ENCODE assay signal across 8 cellular contexts in genomic region chr19:7395360-7395781, GRCh38. TPM values are rescaled to one million over a fixed set of nuclear protein-coding genes. Genes with fewer than 3 reads are reported as not detected.
DNase-seq lines count a peak whose midpoint lies in the region; ATAC-seq and TF ChIP-seq lines count a peak whose summit lies in the region.

No MANE protein-coding gene starts in this region.

- peaks cover 32% of the 10 kb centered on the region for H3K4me1 Mint-ChIP-seq in central memory CD8-positive, alpha-beta T cell

- peak overlapping the region; percentile 63 for H3K27ac ChIP-seq in KOPT-K1 (ENCODE audit: low read depth, low read length, poor library complexity, severe bottlenecking)
- H3K27ac ChIP-seq in lung (ENCODE audit: low read depth in 1 of 2, low read length in 1 of 2) = peak overlapping the region; percentile 34 to 89
- peak overlapping the region; percentile 84 to 96 (median 89) for H3K27ac ChIP-seq in upper lobe of left lung

- H3K27me3 Mint-ChIP-seq in central memory CD8-positive, alpha-beta T cell = no peaks in the 10 kb centered on the region

- H3K4me3 ChIP-seq in lung = peak overlapping the region; percentile 68
- H3K4me3 ChIP-seq in upper lobe of left lung = peak overlapping the region; percentile 82 to 100 (median 96)

- H3K9me3 Mint-ChIP-seq in central memory CD8-positive, alpha-beta T cell = no peaks in the 10 kb centered on the region

- intact Hi-C loops in Right ventricle myocardium inferior (cut with DNase I) (loop anchor here (5.0 kb wide), 1 partner anchor 122 kb away; the partner anchor contains the start of gene ZNF358), cardiac septum (cut with DNase I) (no loop called here)

- peak overlapping the region; percentile 81 for H3K4me3 Mint-ChIP-seq in central memory CD8-positive, alpha-beta T cell

- H3K9me3 ChIP-seq in KOPT-K1 (ENCODE audit: insufficient read depth, low read length, poor library complexity, severe bottlenecking) (no peaks in the 10 kb centered on the region), lung (ENCODE audit: control insufficient read depth in 2 of 2, insufficient read depth in 1 of 2, low read length in 1 of 2) (no peaks in the 10 kb centered on the region), upper lobe of left lung (no peaks in the 10 kb centered on the region)

- peak overlapping the region; percentile 86 for H3K27ac Mint-ChIP-seq in central memory CD8-positive, alpha-beta T cell (ENCODE audit: low read depth)

- peaks cover 42% of the 10 kb centered on the region for H3K36me3 Mint-ChIP-seq in central memory CD8-positive, alpha-beta T cell (ENCODE audit: insufficient read depth)

- H3K36me3 ChIP-seq in KOPT-K1 (ENCODE audit: insufficient read depth, low read length) (peaks cover 45% of the 10 kb centered on the region), lung (ENCODE audit: control insufficient read depth in 2 of 2, insufficient read depth in 2 of 2, low read length in 2 of 2) (peaks cover 0 to under 1% of the 10 kb centered on the region in 2 donors), upper lobe of left lung (no peaks in the 10 kb centered on the region)

- ATAC-seq in Right ventricle myocardium inferior = peak; percentile 24
- ATAC-seq in central memory CD8-positive, alpha-beta T cell (replicated peaks; ENCODE audit: extremely low read depth, poor library complexity, severe bottlenecking) = peak; percentile 45
- ATAC-seq in lung (ENCODE audit: insufficient read depth, low FRiP score) = peak; percentile 16
- ATAC-seq in upper lobe of left lung (ENCODE audit: low FRiP score in 2 of 2) = peak; percentile 37 to 41
- no peak for ATAC-seq in GM19467 (IDR thresholded peaks at IDR 0.05; ENCODE audit: unreplicated experiment)

- 2 to 4% methylated on average over 17 to 20 of the region's 20 CpGs for WGBS in lung, 2 donors
- WGBS in upper lobe of left lung, 2 donors = 0 to 3% methylated on average over 6 to 17 of the region's 20 CpGs

- H3K27me3 ChIP-seq in lung (ENCODE audit: control insufficient read depth, insufficient read depth) = no peaks in the 10 kb centered on the region
- H3K27me3 ChIP-seq in upper lobe of left lung = no peaks in the 10 kb centered on the region

- no peak for TF ChIP-seq POLR2A in upper lobe of left lung (IDR thresholded peaks at IDR 0.05)

- peaks cover 8 to 10% of the 10 kb centered on the region in 2 donors for H3K4me1 ChIP-seq in lung (ENCODE audit: control insufficient read depth in 2 of 2, insufficient read depth in 2 of 2, low read length in 2 of 2)
- peaks cover 33 to 47% (median 37%) of the 10 kb centered on the region in 4 donors for H3K4me1 ChIP-seq in upper lobe of left lung

- no peak for DNase-seq in Right ventricle myocardium inferior (ENCODE audit: missing footprints)
- DNase-seq in cardiac septum (ENCODE audit: low spot score) = no peak
- no peak for DNase-seq in central memory CD8-positive, alpha-beta T cell (ENCODE audit: low spot score in 2 of 2)
- DNase-seq in lung (ENCODE audit: low spot score) = no peak
- no peak for DNase-seq in upper lobe of left lung
- DNase-seq in stimulated activated CD4-positive, alpha-beta T cell treated with anti-CD3 and anti-CD28 coated beads, Interleukin-12 subunit alpha, Interleukin-12 subunit beta, amount 100 ng/mL, for 4 hours = no peak

- no peak for TF ChIP-seq EP300 in upper lobe of left lung (IDR thresholded peaks at IDR 0.05)

- TF ChIP-seq CTCF in lung (IDR thresholded peaks at IDR 0.05; ENCODE audit: control extremely low read depth, extremely low read depth) (no peak), upper lobe of left lung (IDR thresholded peaks at IDR 0.05) (no peak)

RNA-seq across cellular contexts. Expression of gene ARHGEF18, which starts 46.6 kb away (rescaled TPM):
- 8.5 TPM for total RNA-seq in Right ventricle myocardium inferior
- total RNA-seq in cardiac septum = 12.5 TPM
- total RNA-seq in lung = 10 to 100 TPM; 39.9 to 55.6 TPM
- polyA plus RNA-seq in lung = 10 to 100 TPM; 22.8 to 31.0 TPM
- 100 to 1,000 TPM in 1 of 6 donors, 10 to 100 TPM in 5; 56.1 to 106 (median 66.0) TPM for total RNA-seq in upper lobe of left lung
